ENCODE assay signal across 25 cellular contexts in genomic region chr15:69236505-69236904, GRCh38.
"Had no signal": no experiment of that assay in that cellular context is flagged by ENCODE, and none has a peak within 500 bp of the region (broad histone marks: within the 10 kb centered on the region; RNA-seq: fewer than 3 reads in every experiment).

No MANE protein-coding gene starts in this region.

- DNase-seq: colonic mucosa; effector CD8-positive, alpha-beta T cell; endodermal cell; erythroblast; gastrocnemius medialis; heart left ventricle; left cardiac atrium; left lung; mesendoderm; midbrain; naive thymus-derived CD4-positive, alpha-beta T cell; right lobe of liver; small intestine; stimulated activated CD4-positive, alpha-beta T cell treated with anti-CD3 and anti-CD28 coated beads, Interleukin-15, amount 100 ng/mL, for 24 hours; stimulated activated CD4-positive, alpha-beta T cell treated with anti-CD3 and anti-CD28 coated beads, Interleukin-2, amount 100 ng/mL, for 48 hours; stimulated activated naive B cell treated with anti-CD40 and anti-IgM and Interleukin-4, amounts not matched to agents 10 μg/mL and 1 μg/mL and 100 μg/mL, for 72 hours had no signal

- H3K4me3 Mint-ChIP-seq: dendritic cell treated with granulocyte-macrophage colony-stimulating factor and Interleukin-4, amounts not matched to agents 40 ng/mL and 50 ng/mL, for 4 days; endodermal cell; naive thymus-derived CD4-positive, alpha-beta T cell; nephron; neural progenitor cell; stimulated activated naive B cell treated with anti-CD40 and anti-IgM and Interleukin-4, amounts not matched to agents 10 μg/mL and 1 μg/mL and 100 μg/mL, for 72 hours; stimulated activated naive CD8-positive, alpha-beta T cell treated with anti-CD3 and anti-CD28 coated beads, Interleukin-15, Interleukin-2, amounts not matched to agents 100 ng/mL and 50 ng/mL, for 24 hours had no signal

- H3K27me3 Mint-ChIP-seq: dendritic cell treated with granulocyte-macrophage colony-stimulating factor and Interleukin-4, amounts not matched to agents 40 ng/mL and 50 ng/mL, for 4 days; progenitor cell of endocrine pancreas; stimulated activated naive B cell treated with anti-CD40 and anti-IgM and Interleukin-4, amounts not matched to agents 10 μg/mL and 1 μg/mL and 100 μg/mL, for 72 hours; stimulated activated naive CD8-positive, alpha-beta T cell treated with anti-CD3 and anti-CD28 coated beads, Interleukin-15, Interleukin-2, amounts not matched to agents 100 ng/mL and 50 ng/mL, for 24 hours had no signal

- FAIRE-seq: small intestine had no signal

- H3K9ac ChIP-seq: neural progenitor cell, parathyroid adenoma had no signal

- H3K4me2 ChIP-seq: hepatocyte, neural progenitor cell had no signal

- H2AFZ ChIP-seq: hepatocyte, neural progenitor cell, parathyroid adenoma had no signal

- H3K27ac ChIP-seq: colonic mucosa, gastrocnemius medialis, heart left ventricle, hepatocyte, left lung, neural progenitor cell, parathyroid adenoma, right lobe of liver, thoracic aorta, tibial nerve had no signal

- H3K4me1 Mint-ChIP-seq: endodermal cell; naive thymus-derived CD4-positive, alpha-beta T cell; nephron; neural progenitor cell; stimulated activated naive B cell treated with anti-CD40 and anti-IgM and Interleukin-4, amounts not matched to agents 10 μg/mL and 1 μg/mL and 100 μg/mL, for 72 hours had no signal

- ATAC-seq: gastrocnemius medialis; heart left ventricle; left cardiac atrium; left lung; naive thymus-derived CD4-positive, alpha-beta T cell; right lobe of liver; stimulated activated naive B cell treated with anti-CD40 and anti-IgM and Interleukin-4, amounts not matched to agents 10 μg/mL and 1 μg/mL and 100 μg/mL, for 72 hours had no signal

- H3K4me1 ChIP-seq: colonic mucosa, gastrocnemius medialis, heart left ventricle, left lung, neural progenitor cell, parathyroid adenoma, right lobe of liver, tibial nerve had no signal

- H3K9me3 ChIP-seq: colonic mucosa, gastrocnemius medialis, left lung, right lobe of liver, thoracic aorta, tibial nerve had no signal

- H3K27me3 ChIP-seq: colonic mucosa, gastrocnemius medialis, heart left ventricle, hepatocyte, left lung, neural progenitor cell, right lobe of liver, tibial nerve had no signal

- H3K9me3 Mint-ChIP-seq: dendritic cell treated with granulocyte-macrophage colony-stimulating factor and Interleukin-4, amounts not matched to agents 40 ng/mL and 50 ng/mL, for 4 days; nephron; neural progenitor cell; stimulated activated naive CD8-positive, alpha-beta T cell treated with anti-CD3 and anti-CD28 coated beads, Interleukin-15, Interleukin-2, amounts not matched to agents 100 ng/mL and 50 ng/mL, for 24 hours had no signal

- H3K79me2 ChIP-seq: hepatocyte, parathyroid adenoma had no signal

- H3K4me3 ChIP-seq: colonic mucosa, gastrocnemius medialis, heart left ventricle, hepatocyte, left lung, neural progenitor cell, right lobe of liver, thoracic aorta, tibial nerve had no signal

- H3K36me3 ChIP-seq: colonic mucosa, gastrocnemius medialis, heart left ventricle, left lung, neural progenitor cell, right lobe of liver, thoracic aorta had no signal

- H3K27ac Mint-ChIP-seq: dendritic cell treated with granulocyte-macrophage colony-stimulating factor and Interleukin-4, amounts not matched to agents 40 ng/mL and 50 ng/mL, for 4 days; endodermal cell; naive thymus-derived CD4-positive, alpha-beta T cell; nephron; neural progenitor cell; progenitor cell of endocrine pancreas; stimulated activated naive B cell treated with anti-CD40 and anti-IgM and Interleukin-4, amounts not matched to agents 10 μg/mL and 1 μg/mL and 100 μg/mL, for 72 hours; stimulated activated naive CD8-positive, alpha-beta T cell treated with anti-CD3 and anti-CD28 coated beads, Interleukin-15, Interleukin-2, amounts not matched to agents 100 ng/mL and 50 ng/mL, for 24 hours had no signal
